8 cellular contexts compared by ENCODE assay signal in the genomic region with DNA sequence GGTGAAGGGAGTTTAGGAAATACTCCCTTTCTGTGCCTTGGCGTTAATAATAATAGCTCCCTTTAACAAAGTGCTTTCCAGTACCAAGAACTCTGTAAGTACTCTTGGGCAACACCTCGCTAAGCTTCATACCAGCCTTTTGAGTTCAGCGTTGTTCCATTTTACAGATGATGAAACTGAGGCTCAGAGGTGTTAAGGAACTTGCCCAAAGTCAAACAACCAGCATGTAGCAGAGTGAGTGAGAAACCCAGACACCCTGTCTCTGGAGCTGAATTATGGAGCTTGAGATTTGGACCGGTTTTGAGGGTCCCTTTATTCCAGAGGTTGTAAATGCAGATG. TPM values are rescaled to one million over a fixed set of nuclear protein-coding genes. Genes with fewer than 3 reads are reported as not detected.
DNase-seq lines count a peak whose midpoint lies in the region; ATAC-seq, FAIRE-seq and TF ChIP-seq lines count a peak whose summit lies in the region.

No MANE protein-coding gene starts in this region.

- H3K4me2 ChIP-seq in GM12878 (ENCODE audit: control insufficient read depth, insufficient read depth), result peak overlapping the region; percentile 96

- POLR2A ChIA-PET in GM12878 (lab: Charles Lee), result interaction anchor here (1.0 to 1.3 kb wide), 4 partner anchors 9 to 630 kb away, joined by 3 to 4 read pairs (median 3); no protein-coding TSS in a partner anchor

- TF ChIP-seq CTCF in GM12878 (IDR thresholded peaks at IDR 0.05 in 2 of 3, conservative IDR thresholded peaks at IDR 0.05 in 1 of 3; ENCODE audit: control insufficient read depth in 2 of 3, extremely low read depth in 1 of 3, insufficient read depth in 1 of 3, low read depth in 3 of 3, low read length in 3 of 3) (no peak), upper lobe of right lung (IDR thresholded peaks at IDR 0.05) (no peak)

- H3K4me3 Mint-ChIP-seq in activated naive CD4-positive, alpha-beta T cell treated with anti-CD3 and anti-CD28 coated beads, Interleukin-2, amount 50 U/mL, for 24 hours, result peak overlapping the region; percentile 99
- peak overlapping the region; percentile 99 for H3K4me3 Mint-ChIP-seq in memory B cell

- 25% methylated on average over 4 of the region's 4 CpGs for WGBS in GM12878 (ENCODE audit: insufficient coverage, insufficient replicate concordance, low lambda C conversion rate, missing lambda C conversion rate)

- TF ChIP-seq EP300 in GM12878 (IDR thresholded peaks at IDR 0.05; ENCODE audit: borderline replicate concordance in 1 of 2, control insufficient read depth in 1 of 2, low read depth in 2 of 2, low read length in 2 of 2), result no peak

- peak overlapping the region; percentile 99 for H2AFZ ChIP-seq in GM12878 (ENCODE audit: control insufficient read depth, low read depth, low read length)

- no peaks in the 10 kb centered on the region for H3K27me3 ChIP-seq in GM12878 (replicated peaks in 1 of 2; ENCODE audit: control insufficient read depth in 2 of 2, insufficient read depth in 2 of 2, low read length in 1 of 2)
- no peaks in the 10 kb centered on the region for H3K27me3 ChIP-seq in upper lobe of right lung

- H3K4me1 ChIP-seq in GM12878 (ENCODE audit: control insufficient read depth, insufficient read depth, low read length), result peaks cover 23% of the 10 kb centered on the region
- peaks cover 27% of the 10 kb centered on the region for H3K4me1 ChIP-seq in upper lobe of right lung

- H3K36me3 ChIP-seq in GM12878 (ENCODE audit: control insufficient read depth in 2 of 2, insufficient read depth in 2 of 2, low read length in 1 of 2) (no peaks in the 10 kb centered on the region; a peak in 1 of 4 replicates), upper lobe of right lung (no peaks in the 10 kb centered on the region)

- H3K4me1 Mint-ChIP-seq in activated naive CD4-positive, alpha-beta T cell treated with anti-CD3 and anti-CD28 coated beads, Interleukin-2, amount 50 U/mL, for 24 hours, result peaks cover 44% of the 10 kb centered on the region
- peaks cover 24% of the 10 kb centered on the region for H3K4me1 Mint-ChIP-seq in memory B cell

- no peaks in the 10 kb centered on the region for H3K27me3 Mint-ChIP-seq in activated naive CD4-positive, alpha-beta T cell treated with anti-CD3 and anti-CD28 coated beads, Interleukin-2, amount 50 U/mL, for 24 hours
- H3K27me3 Mint-ChIP-seq in memory B cell, result no peaks in the 10 kb centered on the region

- no peaks in the 10 kb centered on the region for H4K20me1 ChIP-seq in GM12878 (ENCODE audit: control insufficient read depth, insufficient read depth)

- no peaks in the 10 kb centered on the region for H3K9me3 Mint-ChIP-seq in activated naive CD4-positive, alpha-beta T cell treated with anti-CD3 and anti-CD28 coated beads, Interleukin-2, amount 50 U/mL, for 24 hours
- no peaks in the 10 kb centered on the region for H3K9me3 Mint-ChIP-seq in memory B cell

- H3K4me3 ChIP-seq in GM12878 (peak overlapping the region; percentile 94), upper lobe of right lung (peak overlapping the region; percentile 78)

- H3K36me3 Mint-ChIP-seq in activated naive CD4-positive, alpha-beta T cell treated with anti-CD3 and anti-CD28 coated beads, Interleukin-2, amount 50 U/mL, for 24 hours, result no peaks in the 10 kb centered on the region
- H3K36me3 Mint-ChIP-seq in memory B cell, result peaks cover 5% of the 10 kb centered on the region

- SMC1A ChIA-PET in GM12878 (lab: Charles Lee; ENCODE audit: uncharacterized antibody, unreplicated experiment), result interaction anchor here (0.7 to 1.6 kb wide), 4 partner anchors 10 to 89 kb away, joined by 3 to 5 read pairs (median 4); no protein-coding TSS in a partner anchor

- peaks cover 30% of the 10 kb centered on the region for H3K79me2 ChIP-seq in GM12878 (ENCODE audit: control insufficient read depth, insufficient read depth, low read length)

- no peak for DNase-seq in activated naive CD4-positive, alpha-beta T cell treated with Interleukin-2 at 50 U/mL for 16 hours
- DNase-seq in GM12878 (ENCODE audit: low read depth, low spot score) (no peak), memory B cell (ENCODE audit: low spot score in 2 of 2) (no peak), upper lobe of right lung (no peak), NCI-H146 (lab: John Stamatoyannopoulos, UW) (no peak), SK-N-DZ (ENCODE audit: low spot score) (no peak)
- no peak for DNase-seq in stimulated activated CD4-positive, alpha-beta T cell treated with anti-CD3 and anti-CD28 coated beads, Interleukin-4, amount 100 ng/mL, for 1 hour

- H3K27ac ChIP-seq in GM12878 (ENCODE audit: control insufficient read depth, insufficient read depth) (peak overlapping the region; percentile 49), upper lobe of right lung (peak overlapping the region; percentile 92)

- no peaks in the 10 kb centered on the region for H3K9me3 ChIP-seq in GM12878 (replicated peaks; ENCODE audit: control insufficient read depth, insufficient read depth, low read length)
- no peaks in the 10 kb centered on the region for H3K9me3 ChIP-seq in upper lobe of right lung

- TF ChIP-seq POLR2A in GM12878 (IDR thresholded peaks at IDR 0.05; ENCODE audit: low read depth, low read length), result no peak

- in situ Hi-C loops in GM12878 (cut with MboI), result no loop called here

- RAD21 ChIA-PET in GM12878 (lab: Charles Lee; ENCODE audit: unreplicated experiment), result interaction anchor here (1.4 kb wide), 1 partner anchor 89 kb away, joined by 4 read pairs; no protein-coding TSS in a partner anchor

- peak overlapping the region; percentile 66 for H3K9ac ChIP-seq in GM12878 (ENCODE audit: control insufficient read depth, insufficient read depth, low read length)

- intact Hi-C loops in GM12878 (cut with micrococcal nuclease; ENCODE audit: unreplicated experiment) (no loop called here), upper lobe of right lung (cut with DNase I) (no loop called here)

- H3K27ac Mint-ChIP-seq in activated naive CD4-positive, alpha-beta T cell treated with anti-CD3 and anti-CD28 coated beads, Interleukin-2, amount 50 U/mL, for 24 hours, result peak overlapping the region; percentile 96
- peak overlapping the region; percentile 100 for H3K27ac Mint-ChIP-seq in memory B cell

- ATAC-seq in GM12878 (no peak), memory B cell (ENCODE audit: low read depth) (no peak), upper lobe of right lung (no peak)

- FAIRE-seq in GM12878 (lab: Jason Lieb, UNC), result no peak

- TF ChIP-seq RAD21 in GM12878 (IDR thresholded peaks at IDR 0.05; ENCODE audit: insufficient read depth, low read depth, low read length), result no peak

- BruUV-seq in GM12878 (replicated peaks; lab: Mats Ljungman, UMichigan), result TSS peak; percentile 89

- CTCF ChIA-PET in GM12878 (lab: Yijun Ruan, JAX), result interaction anchor here (0.9 to 1.8 kb wide), 2 partner anchors 53 to 89 kb away, joined by 3 to 8 read pairs; no protein-coding TSS in a partner anchor

TF ChIP-seq in GM12878, 131 proteins besides CTCF, POLR2A, EP300 and RAD21 (continues in another document):
- TF ChIP-seq STAT3 (IDR thresholded peaks at IDR 0.05; ENCODE audit: low read depth, low read length), result no peak
- no peak for TF ChIP-seq RUNX3 (IDR thresholded peaks at IDR 0.05; ENCODE audit: low read length)
- no peak for TF ChIP-seq EZH2 (IDR thresholded peaks at IDR 0.05; ENCODE audit: borderline replicate concordance, control insufficient read depth, low read depth, low read length)
- no peak for TF ChIP-seq SIN3A (IDR thresholded peaks at IDR 0.05; ENCODE audit: low read depth, low read length)

RNA-seq across cellular contexts. Expression of a gene that starts 0.6 kb away (rescaled TPM):
- total RNA-seq in GM12878 (2013; cell fraction: nucleolus; rRNA removed), result 52.2 and 56.3 TPM in 2 replicates
- total RNA-seq in GM12878 (2014; rRNA removed) (8.0 and 8.2 TPM in 2 replicates), GM12878 (2014; rRNA removed; fragmentation: Illumina TruSeq; extraction: Trizol) (8.2 and 9.7 TPM in 2 replicates), GM12878 (2021) (9.7 and 13.8 TPM in 2 replicates), upper lobe of right lung (23.8 TPM)
- 3.0 TPM for polyA plus RNA-seq in GM12878 (2011; ENCODE audit: low read depth)
- polyA plus RNA-seq in GM12878 (2011; rRNA removed) (6.6 and 9.6 TPM in 2 replicates), GM12878 (2014; fragmentation: Illumina TruSeq; extraction: Trizol) (9.7 and 11.4 TPM in 2 replicates), GM12878 (2014; fragmentation: Nextera tagmentation; extraction: Ambion mirVana) (1 to 10 TPM; 1.6 to 2.5 TPM), GM12878 (2014; rRNA removed) (7.2 and 9.0 TPM in 2 replicates), GM12878 (2016; fragmentation: Nextera tagmentation; extraction: Ambion mirVana) (10 to 100 TPM in 1 of 2 experiments, 1 to 10 TPM in 1; 8.6 to 10.7 TPM)
- 8.3 and 11.1 TPM in 2 replicates for polyA plus RNA-seq in GM12878 (2011; cell fraction: cytosol; rRNA removed)
- polyA plus RNA-seq in GM12878 (2011; cell fraction: nucleus; rRNA removed), result 47.8 and 54.0 TPM in 2 replicates
- 5.5 and 7.5 TPM in 2 replicates for polyA plus RNA-seq in GM12878 (2012)
- polyA minus RNA-seq in GM12878 (2011; rRNA and poly(A)+ RNA removed), result 19.4 and 20.6 TPM in 2 replicates
- 2.7 and 4.6 TPM in 2 replicates for polyA minus RNA-seq in GM12878 (2011; cell fraction: cytosol; rRNA and poly(A)+ RNA removed)
- polyA minus RNA-seq in GM12878 (2011; cell fraction: nucleus; rRNA and poly(A)+ RNA removed), result 16.0 and 32.2 TPM in 2 replicates
- 3.9 and 8.8 TPM in 2 replicates for polyA plus RNA-seq in SK-N-DZ (2014; cell fraction: cytosol; rRNA removed)
- polyA plus RNA-seq in SK-N-DZ (2014; cell fraction: nucleus; rRNA removed), result 22.8 and 40.8 TPM in 2 replicates

RNA-seq across cellular contexts. Expression of a gene that starts 0.8 kb away (rescaled TPM):
- 116 and 127 TPM in 2 replicates for total RNA-seq in GM12878 (2013; cell fraction: nucleolus; rRNA removed)
- total RNA-seq in GM12878 (2014; rRNA removed) (40.5 and 46.4 TPM in 2 replicates), GM12878 (2014; rRNA removed; fragmentation: Illumina TruSeq; extraction: Trizol) (22.9 and 26.7 TPM in 2 replicates), GM12878 (2021) (54.2 and 60.9 TPM in 2 replicates), upper lobe of right lung (55.0 TPM)
- 14.8 TPM for polyA plus RNA-seq in GM12878 (2011; ENCODE audit: low read depth)
- polyA plus RNA-seq in GM12878 (2011; rRNA removed) (9.8 and 19.0 TPM in 2 replicates), GM12878 (2014; fragmentation: Illumina TruSeq; extraction: Trizol) (18.8 and 38.7 TPM in 2 replicates), GM12878 (2014; fragmentation: Nextera tagmentation; extraction: Ambion mirVana) (1 to 10 TPM in 1 of 2 experiments, under 1 TPM in 1; 0.98 to 5.4 TPM), GM12878 (2014; rRNA removed) (35.2 and 51.9 TPM in 2 replicates), GM12878 (2016; fragmentation: Nextera tagmentation; extraction: Ambion mirVana) (10 to 100 TPM; 33.3 to 35.9 TPM)
- 28.7 and 33.0 TPM in 2 replicates for polyA plus RNA-seq in GM12878 (2011; cell fraction: cytosol; rRNA removed)
- 89.6 and 124 TPM in 2 replicates for polyA plus RNA-seq in GM12878 (2011; cell fraction: nucleus; rRNA removed)
- polyA plus RNA-seq in GM12878 (2012), result 30.1 and 34.8 TPM in 2 replicates
- 36.5 and 48.5 TPM in 2 replicates for polyA minus RNA-seq in GM12878 (2011; rRNA and poly(A)+ RNA removed)
- 32.9 and 35.9 TPM in 2 replicates for polyA minus RNA-seq in GM12878 (2011; cell fraction: cytosol; rRNA and poly(A)+ RNA removed)
- 29.0 and 40.9 TPM in 2 replicates for polyA minus RNA-seq in GM12878 (2011; cell fraction: nucleus; rRNA and poly(A)+ RNA removed)
- polyA plus RNA-seq in SK-N-DZ (2014; cell fraction: cytosol; rRNA removed), result 55.5 and 59.0 TPM in 2 replicates
- polyA plus RNA-seq in SK-N-DZ (2014; cell fraction: nucleus; rRNA removed), result 67.9 and 81.5 TPM in 2 replicates
